ENCODE assay signal across 32 cellular contexts in the genomic region with DNA sequence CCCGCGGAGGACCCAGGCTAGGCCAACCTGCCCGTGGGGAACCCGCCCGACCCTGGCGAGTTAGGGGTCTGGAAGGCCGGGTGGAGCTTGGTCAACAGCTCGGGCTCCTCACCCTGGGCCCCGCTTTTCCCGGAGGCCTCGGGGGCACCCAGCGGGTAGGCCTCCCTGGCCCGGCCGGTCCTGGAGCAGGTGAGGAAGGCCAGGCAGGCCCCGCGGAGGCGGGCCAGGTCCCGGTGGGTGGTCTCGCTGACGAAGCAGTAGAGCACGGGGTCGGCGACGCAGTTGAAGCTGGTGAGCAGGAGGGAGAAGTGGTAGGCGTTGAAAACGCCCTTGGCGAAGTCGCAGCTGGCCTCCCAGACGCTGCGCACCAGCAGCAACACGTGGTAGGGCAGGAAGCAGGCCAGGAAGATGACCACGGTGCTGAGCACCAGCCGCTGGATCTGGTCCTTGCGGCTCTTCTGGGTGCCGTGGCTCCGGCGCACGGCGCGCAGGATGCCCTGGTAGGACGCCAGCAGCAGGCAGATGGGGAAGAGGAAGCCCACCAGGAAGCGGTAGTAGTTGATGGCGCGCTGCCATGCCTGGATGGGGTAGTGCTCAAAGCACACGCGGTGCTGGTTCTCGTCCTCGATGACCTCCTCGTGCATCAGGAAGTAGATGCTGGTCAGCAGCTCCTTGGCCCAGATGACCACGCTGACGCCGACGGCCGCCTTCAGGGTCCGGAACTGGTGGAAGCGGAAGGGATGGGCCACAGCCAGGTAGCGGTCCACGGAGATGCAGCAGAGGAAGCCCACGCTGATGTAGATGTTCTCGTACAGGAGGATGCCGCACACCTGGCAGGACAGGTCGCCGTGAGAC. TPM values are rescaled to one million over a fixed set of nuclear protein-coding genes. Genes with fewer than 3 reads are reported as not detected.
DNase-seq lines count a peak whose midpoint lies in the region; ATAC-seq, FAIRE-seq and TF ChIP-seq lines count a peak whose summit lies in the region.
"Had no signal": no experiment of that assay in that cellular context is flagged by ENCODE, and none has a peak within 500 bp of the region (broad histone marks: within the 10 kb centered on the region; RNA-seq: fewer than 3 reads in every experiment).

No MANE protein-coding gene starts in this region.

- TF ChIP-seq POLR2A in GM12892 (IDR thresholded peaks at IDR 0.05; ENCODE audit: low read depth, low read length) (no peak), HepG2 (IDR thresholded peaks at IDR 0.05; ENCODE audit: insufficient read depth in 1 of 2, low read depth in 2 of 2, low read length in 2 of 2) (no peak)

- H3K36me3 ChIP-seq in astrocyte (ENCODE audit: insufficient read depth, low read length) (no peaks in the 10 kb centered on the region), HepG2 (replicated peaks in 1 of 2; ENCODE audit: control insufficient read depth in 1 of 2, insufficient read depth in 2 of 2, low read length in 2 of 2) (no peaks in the 10 kb centered on the region)
- H3K36me3 ChIP-seq: MG63, sigmoid colon, SJSA1 had no signal

- H3K9me3 Mint-ChIP-seq in activated CD8-positive, alpha-beta memory T cell treated with anti-CD3 and anti-CD28 coated beads, Interleukin-2, amount 10 ng/mL, durations not matched to agents 7 days and 5 days (ENCODE audit: low read depth): peaks cover 2% of the 10 kb centered on the region
- H3K9me3 Mint-ChIP-seq in astrocyte (ENCODE audit: unreplicated experiment) (peaks cover 6% of the 10 kb centered on the region), mesothelial cell of epicardium (peaks cover 24% of the 10 kb centered on the region)

- H3K36me3 Mint-ChIP-seq in activated CD8-positive, alpha-beta memory T cell treated with anti-CD3 and anti-CD28 coated beads, Interleukin-2, amount 10 ng/mL, durations not matched to agents 7 days and 5 days: peaks cover 78% of the 10 kb centered on the region
- H3K36me3 Mint-ChIP-seq in astrocyte (ENCODE audit: low read depth, unreplicated experiment): peaks cover 5% of the 10 kb centered on the region
- peaks cover 29% of the 10 kb centered on the region for H3K36me3 Mint-ChIP-seq in mesothelial cell of epicardium

- 86% methylated on average over 39 of the region's 63 CpGs for WGBS in HepG2 (ENCODE audit: low lambda C conversion rate)

- in situ Hi-C loops in HepG2 (cut with HindIII; ENCODE audit: extremely low pct_ligation_motif_present, low pct_unique_long_range_greater_than_20kb): no loop called here

- H3K4me3 ChIP-seq in astrocyte (ENCODE audit: insufficient read depth, low read depth, low read length): no peak overlapping the region
- H3K4me3 ChIP-seq in HepG2 (replicated peaks in 1 of 3; ENCODE audit: insufficient read depth in 1 of 3, low read depth in 2 of 3, low read length in 3 of 3): no peak overlapping the region
- H3K4me3 ChIP-seq: body of pancreas, gastroesophageal sphincter, hepatocyte, MG63, sigmoid colon, SJSA1, tibial nerve had no signal

- H3K9me3 ChIP-seq in astrocyte (ENCODE audit: insufficient read depth, low read depth, low read length) (no peaks in the 10 kb centered on the region), HepG2 (ENCODE audit: low read length) (no peaks in the 10 kb centered on the region)
- H3K9me3 ChIP-seq: sigmoid colon, SJSA1 had no signal

- no peak for TF ChIP-seq EP300 in HepG2 (IDR thresholded peaks at IDR 0.05; ENCODE audit: low read depth in 2 of 2, low read length in 2 of 2)
- TF ChIP-seq EP300 in HepG2 (CRISPR knock-in tag; IDR thresholded peaks at IDR 0.05; ENCODE audit: borderline replicate concordance): no peak

- H3K4me1 Mint-ChIP-seq in activated CD8-positive, alpha-beta memory T cell treated with anti-CD3 and anti-CD28 coated beads, Interleukin-2, amount 10 ng/mL, durations not matched to agents 7 days and 5 days: peaks cover 70% of the 10 kb centered on the region
- H3K4me1 Mint-ChIP-seq in astrocyte (ENCODE audit: low read depth, unreplicated experiment) (peaks cover 17% of the 10 kb centered on the region), mesothelial cell of epicardium (no peaks in the 10 kb centered on the region)

- CTCF ChIA-PET in activated CD8-positive, alpha-beta memory T cell treated with anti-CD3 and anti-CD28 coated beads, Interleukin-2, amount 10 ng/mL, durations not matched to agents 7 days and 5 days (lab: Charles Lee): interaction anchor here (1.1 to 1.7 kb wide), 2 partner anchors 9 to 11 kb away, joined by 4 to 6 read pairs; no protein-coding TSS in a partner anchor
- CTCF ChIA-PET in HepG2 (lab: Yijun Ruan, JAX; ENCODE audit: low intra/inter-chr PET ratio, low total read pairs): no interaction called here

- POLR2A ChIA-PET in HepG2 (lab: Yijun Ruan, JAX): no interaction called here

- no peak for DNase-seq in activated CD8-positive, alpha-beta memory T cell treated with anti-CD3 and anti-CD28 coated beads, Interleukin-2, amount 10 ng/mL, durations not matched to agents 7 days and 5 days
- DNase-seq in activated CD8-positive, alpha-beta memory T cell treated with anti-CD3 and anti-CD28 coated beads for 24 hours: no peak
- DNase-seq in GM12892 (ENCODE audit: insufficient read length) (no peak), astrocyte (ENCODE audit: low read depth) (no peak), HepG2 (ENCODE audit: low spot score) (no peak), mesothelial cell of epicardium (ENCODE audit: low spot score in 2 of 2, unreplicated experiment in 2 of 2) (no peak), Ammon's horn (ENCODE audit: low spot score) (no peak)
- DNase-seq: activated CD4-positive, alpha-beta T cell treated with anti-CD3 and anti-CD28 coated beads, Interleukin-2, amount 50 U/mL, for 4 hours; activated CD4-positive, CD25-positive, alpha-beta regulatory T cell; activated gamma-delta T cell; body of pancreas; Calu3; cerebellar nuclear complex; DMS79; KG1; left cardiac atrium; mesenchymal stem cell; MG63; NCI-H1105; NCI-H187; NCI-H2171; NCI-H510A; sigmoid colon; stimulated activated CD4-positive, alpha-beta T cell treated with anti-CD3 and anti-CD28 coated beads, Interleukin-4, amount 100 ng/mL, for 1 hour had no signal

- peak overlapping the region; percentile 11 for H3K27ac Mint-ChIP-seq in activated CD8-positive, alpha-beta memory T cell treated with anti-CD3 and anti-CD28 coated beads, Interleukin-2, amount 10 ng/mL, durations not matched to agents 7 days and 5 days
- no peak overlapping the region for H3K27ac Mint-ChIP-seq in astrocyte (ENCODE audit: unreplicated experiment)
- no peak overlapping the region for H3K27ac Mint-ChIP-seq in mesothelial cell of epicardium

- no peak overlapping the region for H3K27ac ChIP-seq in astrocyte (ENCODE audit: low read depth, low read length)
- H3K27ac ChIP-seq in HepG2 (ENCODE audit: extremely low read length, insufficient read depth, low read length): no peak overlapping the region
- H3K27ac ChIP-seq: body of pancreas, gastroesophageal sphincter, hepatocyte, sigmoid colon, SJSA1, tibial nerve had no signal

- BruUV-seq in HepG2 (replicated peaks; lab: Mats Ljungman, UMichigan): no TSS peak

- H3K4me2 ChIP-seq in astrocyte (ENCODE audit: low read length) (no peak overlapping the region), HepG2 (ENCODE audit: low read depth, low read length) (no peak overlapping the region)
- H3K4me2 ChIP-seq: hepatocyte had no signal

- TF ChIP-seq CTCF in astrocyte (IDR thresholded peaks at IDR 0.05; ENCODE audit: insufficient read depth, low read depth, low read length) (no peak), HepG2 (CRISPR knock-in tag; IDR thresholded peaks at IDR 0.05) (no peak), mesothelial cell of epicardium (IDR thresholded peaks at IDR 0.05; ENCODE audit: unreplicated experiment) (no peak)

- H3K79me2 ChIP-seq in astrocyte (ENCODE audit: insufficient read depth, low read length): no peaks in the 10 kb centered on the region
- H3K79me2 ChIP-seq in HepG2 (ENCODE audit: insufficient read depth, low read length): no peaks in the 10 kb centered on the region
- H3K79me2 ChIP-seq: hepatocyte had no signal

- H4K20me1 ChIP-seq in astrocyte (ENCODE audit: insufficient read depth, low read length) (no peaks in the 10 kb centered on the region), HepG2 (ENCODE audit: insufficient read depth, low read length) (no peaks in the 10 kb centered on the region)

- peaks cover 22% of the 10 kb centered on the region for H3K4me1 ChIP-seq in astrocyte (ENCODE audit: insufficient read depth, low read length)
- peaks cover 10% of the 10 kb centered on the region for H3K4me1 ChIP-seq in HepG2 (ENCODE audit: insufficient read depth, low read length)
- H3K4me1 ChIP-seq: body of pancreas, sigmoid colon had no signal

- intact Hi-C loops in HepG2 (cut with micrococcal nuclease; ENCODE audit: unreplicated experiment): no loop called here

- no peak overlapping the region for H3K4me3 Mint-ChIP-seq in activated CD8-positive, alpha-beta memory T cell treated with anti-CD3 and anti-CD28 coated beads, Interleukin-2, amount 10 ng/mL, durations not matched to agents 7 days and 5 days
- H3K4me3 Mint-ChIP-seq in astrocyte (ENCODE audit: unreplicated experiment): peak overlapping the region; percentile 8
- no peak overlapping the region for H3K4me3 Mint-ChIP-seq in mesothelial cell of epicardium

- H2AFZ ChIP-seq in astrocyte (ENCODE audit: low read depth, low read length): no peak overlapping the region
- no peak overlapping the region for H2AFZ ChIP-seq in HepG2 (ENCODE audit: low read length)
- H2AFZ ChIP-seq: hepatocyte had no signal

- H3K27me3 ChIP-seq in astrocyte (ENCODE audit: insufficient read depth, low read length): no peaks in the 10 kb centered on the region
- H3K27me3 ChIP-seq in HepG2 (ENCODE audit: control insufficient read depth in 1 of 2, insufficient read depth in 2 of 2, low read length in 2 of 2): no peaks in the 10 kb centered on the region; a peak in 2 of 5 replicates
- H3K27me3 ChIP-seq: body of pancreas, gastroesophageal sphincter, hepatocyte, MG63, sigmoid colon, SJSA1, tibial nerve had no signal

- no peaks in the 10 kb centered on the region for H3K27me3 Mint-ChIP-seq in activated CD8-positive, alpha-beta memory T cell treated with anti-CD3 and anti-CD28 coated beads, Interleukin-2, amount 10 ng/mL, durations not matched to agents 7 days and 5 days
- H3K27me3 Mint-ChIP-seq in astrocyte (ENCODE audit: low read depth, unreplicated experiment) (peaks cover 3% of the 10 kb centered on the region), mesothelial cell of epicardium (ENCODE audit: low read depth) (no peaks in the 10 kb centered on the region)

- no peak for TF ChIP-seq RAD21 in HepG2 (CRISPR knock-in tag; IDR thresholded peaks at IDR 0.05)

- no peak for ATAC-seq in activated CD8-positive, alpha-beta memory T cell treated with anti-CD3 and anti-CD28 coated beads, Interleukin-2, amount 10 ng/mL, durations not matched to agents 7 days and 5 days
- ATAC-seq in HepG2 (no peak; the same call in 2 of the 3 replicates), GM21786 (IDR thresholded peaks at IDR 0.05; ENCODE audit: unreplicated experiment) (no peak)
- ATAC-seq: body of pancreas, gastroesophageal sphincter had no signal

- FAIRE-seq in GM12892 (lab: Jason Lieb, UNC): peak; percentile 24
- no peak for FAIRE-seq in astrocyte (lab: Jason Lieb, UNC)
- FAIRE-seq in HepG2 (lab: Jason Lieb, UNC): no peak
- FAIRE-seq: A204.1, G401.6, RCC 7860 had no signal

- H3K9ac ChIP-seq in astrocyte (ENCODE audit: low read length): no peak overlapping the region
- no peak overlapping the region for H3K9ac ChIP-seq in HepG2 (ENCODE audit: insufficient read depth, low read depth, low read length)

RNA-seq across cellular contexts. Expression of gene GPR68, which starts 10.3 kb away (rescaled TPM):
- total RNA-seq in activated CD8-positive, alpha-beta memory T cell treated with anti-CD3 and anti-CD28 coated beads, Interleukin-2, amount 10 ng/mL, durations not matched to agents 7 days and 5 days: 10 to 100 TPM; 44.5 to 48.0 TPM
- polyA plus RNA-seq in GM12892 (2012; ENCODE audit: missing spikeins): 1.3 TPM
- total RNA-seq in astrocyte: 0.38 and 0.50 TPM in 2 replicates
- not detected in 2 replicates for total RNA-seq in HepG2 (2016; rRNA removed; fragmentation: Illumina TruSeq; extraction: Trizol)
- total RNA-seq in HepG2 (2016; cell fraction: cytosol; rRNA removed; fragmentation: Illumina TruSeq; extraction: Trizol; ENCODE audit: low read depth): not detected in 2 replicates
- total RNA-seq in HepG2 (2016; cell fraction: insoluble cytoplasmic fraction; rRNA removed; fragmentation: Illumina TruSeq; extraction: Trizol): 0.11 TPM in 1 of 2 replicates, not detected in the other
- 0.41 TPM in 1 of 2 replicates, not detected in the other for total RNA-seq in HepG2 (2016; cell fraction: membrane; rRNA removed; fragmentation: Illumina TruSeq; extraction: Trizol)
- not detected in 2 replicates for total RNA-seq in HepG2 (2016; cell fraction: nucleus; rRNA removed; fragmentation: Illumina TruSeq; extraction: Trizol)
- polyA plus RNA-seq in HepG2 (2011; rRNA removed): not detected in 2 replicates
- polyA plus RNA-seq in HepG2 (2011; cell fraction: cytosol; rRNA removed): not detected in 2 replicates
- 0.16 TPM in 1 of 2 replicates, not detected in the other for polyA plus RNA-seq in HepG2 (2011; cell fraction: nucleus; rRNA removed)
- 0.17 and 0.20 TPM in 2 replicates for polyA plus RNA-seq in HepG2 (2012)
- polyA plus RNA-seq in HepG2 (2016; cell fraction: cytosol; fragmentation: Illumina TruSeq; extraction: Trizol; ENCODE audit: low read depth): not detected in 2 replicates
- not detected in 2 replicates for polyA plus RNA-seq in HepG2 (2016; cell fraction: insoluble cytoplasmic fraction; fragmentation: Illumina TruSeq; extraction: Trizol; ENCODE audit: low read depth)
- not detected in 2 replicates for polyA plus RNA-seq in HepG2 (2016; cell fraction: membrane; fragmentation: Illumina TruSeq; extraction: Trizol; ENCODE audit: low read depth)
- not detected in 2 replicates for polyA plus RNA-seq in HepG2 (2016; cell fraction: nucleus; fragmentation: Illumina TruSeq; extraction: Trizol; ENCODE audit: insufficient read depth, low read depth)
- 0.10 and 0.19 TPM in 2 replicates for polyA minus RNA-seq in HepG2 (2011; rRNA and poly(A)+ RNA removed; ENCODE audit: low replicate concordance)
- not detected in 2 replicates for polyA minus RNA-seq in HepG2 (2011; cell fraction: cytosol; rRNA and poly(A)+ RNA removed)
- not detected in 2 replicates for polyA minus RNA-seq in HepG2 (2011; cell fraction: nucleus; rRNA and poly(A)+ RNA removed)
- 0.79 to 1.2 TPM (median 1.1 TPM) in 3 replicates for total RNA-seq in mesothelial cell of epicardium
- total RNA-seq: Calu3, SJSA1 had no signal

Comparison
In these comparisons a context has a peak if more than half of its experiments do, and no peak if none do; other contexts are left out.
1. RNA of gene GPR68, which starts 10.3 kb away (total RNA-seq): 44.5 to 48.0 TPM in activated CD8-positive, alpha-beta memory T cell treated with anti-CD3 and anti-CD28 coated beads, Interleukin-2, amount 10 ng/mL, durations not matched to agents 7 days and 5 days; 0.79 to 1.2 TPM in mesothelial cell of epicardium, 0.38 to 0.50 TPM in astrocyte and 0.11 to 0.41 TPM in HepG2; every median in the first group is over 10 times any median in the second.